10 cellular contexts compared by ENCODE assay signal in genomic region chr2:165895974-165896373, GRCh38. TPM values are rescaled to one million over a fixed set of nuclear protein-coding genes. Genes with fewer than 3 reads are reported as not detected.
DNase-seq lines count a peak whose midpoint lies in the region; ATAC-seq lines count a peak whose summit lies in the region.
"Had no signal": no experiment of that assay in that cellular context is flagged by ENCODE, and none has a peak within 500 bp of the region (broad histone marks: within the 10 kb centered on the region; RNA-seq: fewer than 3 reads in every experiment).

No MANE protein-coding gene starts in this region.

- intact Hi-C loops in left colon (cut with DNase I, micrococcal nuclease): no loop called here

- ATAC-seq in GM18868 (IDR thresholded peaks at IDR 0.05; ENCODE audit: unreplicated experiment): peak; percentile 94
- peak; percentile 92 for ATAC-seq in GM21515 (IDR thresholded peaks at IDR 0.05; ENCODE audit: unreplicated experiment)
- ATAC-seq in HG03066 (IDR thresholded peaks at IDR 0.05; ENCODE audit: low read depth, unreplicated experiment): peak; percentile 72
- no peak for ATAC-seq in left colon

- DNase-seq in germinal center (ENCODE audit: low spot score): peak; percentile 3
- DNase-seq in left colon: no peak
- DNase-seq in epidermal melanocyte (ENCODE audit: insufficient read length, low spot score): no peak
- no peak for DNase-seq in inferior parietal cortex (ENCODE audit: extremely low spot score)
- DNase-seq: Caco-2, naive B cell, RPMI8226 had no signal

RNA-seq across cellular contexts. Expression of gene TTC21B, which starts 57.6 kb away (rescaled TPM):
- 10 to 100 TPM; 14.0 to 14.8 TPM for total RNA-seq in left colon
